Comparison of ENCODE assay signal across 2 cellular contexts in genomic region chr10:50331486-50331885, GRCh38.
TF ChIP-seq lines count a peak whose summit lies in the region.

No MANE protein-coding gene starts in this region.

TF ChIP-seq in IMR-90, 13 proteins besides CTCF, POLR2A, EP300 and RAD21:
- TF ChIP-seq RFX5 (IDR thresholded peaks at IDR 0.05; ENCODE audit: low read depth, low read length) (no peak), BHLHE40 (IDR thresholded peaks at IDR 0.05; ENCODE audit: low read depth, low read length) (no peak), USF2 (IDR thresholded peaks at IDR 0.05; ENCODE audit: low read depth, low read length) (no peak), SMC3 (IDR thresholded peaks at IDR 0.05; ENCODE audit: low read depth, low read length) (no peak), NFE2L2 (IDR thresholded peaks at IDR 0.05; ENCODE audit: low read depth, low read length) (no peak), FOS (IDR thresholded peaks at IDR 0.05; ENCODE audit: low read depth, low read length) (no peak)

TF ChIP-seq in H1, 55 proteins besides CTCF, POLR2A, EP300 and RAD21:
- no peak for TF ChIP-seq POU5F1 (IDR thresholded peaks at IDR 0.05; ENCODE audit: low read depth, low read length)
- no peak for TF ChIP-seq SP4 (IDR thresholded peaks at IDR 0.05; ENCODE audit: low read length)
- TF ChIP-seq ZNF274 (IDR thresholded peaks at IDR 0.05; ENCODE audit: borderline replicate concordance, extremely low read depth, low read length), result no peak
- TF ChIP-seq TAF1 (IDR thresholded peaks at IDR 0.05; ENCODE audit: low read depth, low read length), result no peak
- TF ChIP-seq BRCA1 (IDR thresholded peaks at IDR 0.05; ENCODE audit: low read depth, low read length), result no peak
- no peak for TF ChIP-seq TEAD4 (IDR thresholded peaks at IDR 0.05; ENCODE audit: low read depth, low read length)
- TF ChIP-seq CEBPB (IDR thresholded peaks at IDR 0.05; ENCODE audit: low read depth, low read length), result no peak
- TF ChIP-seq KDM1A (IDR thresholded peaks at IDR 0.05; ENCODE audit: borderline replicate concordance, low read length), result no peak
- TF ChIP-seq SUZ12 (IDR thresholded peaks at IDR 0.05; ENCODE audit: low read length), result no peak
- TF ChIP-seq POLR2AphosphoS5 (IDR thresholded peaks at IDR 0.05; ENCODE audit: low read depth, low read length), result no peak
- no peak for TF ChIP-seq NANOG (IDR thresholded peaks at IDR 0.05; ENCODE audit: insufficient read depth, low read depth, low read length, poor library complexity, severe bottlenecking)
